ENCODE assay signal across 17 cellular contexts in genomic region chr20:24986436-24987015, GRCh38. TPM values are rescaled to one million over a fixed set of nuclear protein-coding genes. Genes with fewer than 3 reads are reported as not detected.
A peak's percentile ranks its signal among the peaks of the same experiment; 100 is the strongest.
DNase-seq lines count a peak whose midpoint lies in the region; ATAC-seq and TF ChIP-seq lines count a peak whose summit lies in the region.
"Had no signal": no experiment of that assay in that cellular context is flagged by ENCODE, and none has a peak within 500 bp of the region (broad histone marks: within the 10 kb centered on the region; RNA-seq: fewer than 3 reads in every experiment).

No MANE protein-coding gene starts in this region.

- H3K27me3 ChIP-seq in liver (ENCODE audit: control insufficient read depth in 4 of 4, insufficient read depth in 4 of 4, low read length in 3 of 4) (no peaks in the 10 kb centered on the region), foreskin keratinocyte (no peaks in the 10 kb centered on the region)
- H3K27me3 ChIP-seq: adrenal gland had no signal

- H3K27ac ChIP-seq in liver (ENCODE audit: low read depth in 1 of 2, low read length in 2 of 2), result peak overlapping the region; percentile 45 to 93
- no peak overlapping the region for H3K27ac ChIP-seq in foreskin keratinocyte
- H3K27ac ChIP-seq: adrenal gland had no signal

- 71% methylated on average over 7 of the region's 7 CpGs for WGBS in liver

- H3K4me1 Mint-ChIP-seq in type B pancreatic cell (ENCODE audit: unreplicated experiment), result peaks cover 16% of the 10 kb centered on the region

- TF ChIP-seq CTCF in liver (IDR thresholded peaks at IDR 0.05; ENCODE audit: low read depth, low read length, missing input control) (no peak), type B pancreatic cell (conservative IDR thresholded peaks at IDR 0.05) (no peak), foreskin keratinocyte (conservative IDR thresholded peaks at IDR 0.05) (no peak)

- no peak overlapping the region for H3K9ac ChIP-seq in liver (ENCODE audit: low read depth in 1 of 2, low read length in 2 of 2)

- no peak overlapping the region for H3K4me3 Mint-ChIP-seq in type B pancreatic cell

- peaks cover 16% of the 10 kb centered on the region for H3K36me3 Mint-ChIP-seq in type B pancreatic cell

- H3K4me3 ChIP-seq in liver (ENCODE audit: low read depth in 1 of 3, low read length in 3 of 3), result no peak overlapping the region
- H3K4me3 ChIP-seq: adrenal gland had no signal

- DNase-seq in cardiac septum (ENCODE audit: low spot score) (peak; percentile 38), Right ventricle myocardium superior (no peak), NCI-H69 (lab: John Stamatoyannopoulos, UW) (peak; percentile 68), type B pancreatic cell (ENCODE audit: extremely low spot score, unreplicated experiment) (peak; percentile 27), cerebellum (ENCODE audit: low spot score) (no peak), foreskin keratinocyte (no peak), DMS153 treated with DMSO at 0.1 percent for 48 hours (lab: John Stamatoyannopoulos, UW; ENCODE audit: unreplicated experiment) (no peak)
- DNase-seq: activated T-cell treated with anti-CD3 and anti-CD28 coated beads for 4 hours, DMS53, hypothalamus, NCI-H2171 had no signal

- no peaks in the 10 kb centered on the region for H3K9me3 Mint-ChIP-seq in type B pancreatic cell

- no peak for TF ChIP-seq RAD21 in liver (IDR thresholded peaks at IDR 0.05)

- no peaks in the 10 kb centered on the region for H3K9me3 ChIP-seq in liver (ENCODE audit: control insufficient read depth in 4 of 4, low read length in 3 of 4)
- H3K9me3 ChIP-seq: adrenal gland had no signal

- H3K4me1 ChIP-seq in liver (ENCODE audit: control insufficient read depth in 4 of 4, insufficient read depth in 4 of 4, low read length in 3 of 4) (peaks cover 12 to 81% (median 64%) of the 10 kb centered on the region in 4 donors), foreskin keratinocyte (peaks cover 6% of the 10 kb centered on the region)

- intact Hi-C loops in cardiac septum (cut with DNase I), result no loop called here
- intact Hi-C loops in Right ventricle myocardium superior (cut with DNase I), result no loop called here

- H3K27ac Mint-ChIP-seq in type B pancreatic cell, result no peak overlapping the region
- H3K27ac Mint-ChIP-seq: nephron had no signal

- ATAC-seq in Right ventricle myocardium superior (ENCODE audit: poor library complexity), result no peak
- no peak for ATAC-seq in foreskin keratinocyte
- ATAC-seq: HCT116 had no signal

- H3K27me3 Mint-ChIP-seq in type B pancreatic cell, result no peaks in the 10 kb centered on the region

- peaks cover 0 to 10% (median 5%) of the 10 kb centered on the region in 4 donors for H3K36me3 ChIP-seq in liver (ENCODE audit: control insufficient read depth in 4 of 4, insufficient read depth in 3 of 4, low read depth in 1 of 4, low read length in 3 of 4)

TF ChIP-seq in liver, 16 proteins besides CTCF, POLR2A, EP300 and RAD21:
- TF ChIP-seq FOXA2 (IDR thresholded peaks at IDR 0.05) (no peak), ATF3 (IDR thresholded peaks at IDR 0.05) (no peak), RXRA (IDR thresholded peaks at IDR 0.05) (no peak), TAF1 (conservative IDR thresholded peaks at IDR 0.05) (no peak), NR2F2 (IDR thresholded peaks at IDR 0.05) (no peak)
- TF ChIP-seq, protein P1, sequence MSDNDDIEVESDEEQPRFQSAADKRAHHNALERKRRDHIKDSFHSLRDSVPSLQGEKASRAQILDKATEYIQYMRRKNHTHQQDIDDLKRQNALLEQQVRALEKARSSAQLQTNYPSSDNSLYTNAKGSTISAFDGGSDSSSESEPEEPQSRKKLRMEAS (IDR thresholded peaks at IDR 0.05), result no peak
- TF ChIP-seq, protein P2, sequence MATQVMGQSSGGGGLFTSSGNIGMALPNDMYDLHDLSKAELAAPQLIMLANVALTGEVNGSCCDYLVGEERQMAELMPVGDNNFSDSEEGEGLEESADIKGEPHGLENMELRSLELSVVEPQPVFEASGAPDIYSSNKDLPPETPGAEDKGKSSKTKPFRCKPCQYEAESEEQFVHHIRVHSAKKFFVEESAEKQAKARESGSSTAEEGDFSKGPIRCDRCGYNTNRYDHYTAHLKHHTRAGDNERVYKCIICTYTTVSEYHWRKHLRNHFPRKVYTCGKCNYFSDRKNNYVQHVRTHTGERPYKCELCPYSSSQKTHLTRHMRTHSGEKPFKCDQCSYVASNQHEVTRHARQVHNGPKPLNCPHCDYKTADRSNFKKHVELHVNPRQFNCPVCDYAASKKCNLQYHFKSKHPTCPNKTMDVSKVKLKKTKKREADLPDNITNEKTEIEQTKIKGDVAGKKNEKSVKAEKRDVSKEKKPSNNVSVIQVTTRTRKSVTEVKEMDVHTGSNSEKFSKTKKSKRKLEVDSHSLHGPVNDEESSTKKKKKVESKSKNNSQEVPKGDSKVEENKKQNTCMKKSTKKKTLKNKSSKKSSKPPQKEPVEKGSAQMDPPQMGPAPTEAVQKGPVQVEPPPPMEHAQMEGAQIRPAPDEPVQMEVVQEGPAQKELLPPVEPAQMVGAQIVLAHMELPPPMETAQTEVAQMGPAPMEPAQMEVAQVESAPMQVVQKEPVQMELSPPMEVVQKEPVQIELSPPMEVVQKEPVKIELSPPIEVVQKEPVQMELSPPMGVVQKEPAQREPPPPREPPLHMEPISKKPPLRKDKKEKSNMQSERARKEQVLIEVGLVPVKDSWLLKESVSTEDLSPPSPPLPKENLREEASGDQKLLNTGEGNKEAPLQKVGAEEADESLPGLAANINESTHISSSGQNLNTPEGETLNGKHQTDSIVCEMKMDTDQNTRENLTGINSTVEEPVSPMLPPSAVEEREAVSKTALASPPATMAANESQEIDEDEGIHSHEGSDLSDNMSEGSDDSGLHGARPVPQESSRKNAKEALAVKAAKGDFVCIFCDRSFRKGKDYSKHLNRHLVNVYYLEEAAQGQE (IDR thresholded peaks at IDR 0.05), result no peak
- TF ChIP-seq, protein P3, sequence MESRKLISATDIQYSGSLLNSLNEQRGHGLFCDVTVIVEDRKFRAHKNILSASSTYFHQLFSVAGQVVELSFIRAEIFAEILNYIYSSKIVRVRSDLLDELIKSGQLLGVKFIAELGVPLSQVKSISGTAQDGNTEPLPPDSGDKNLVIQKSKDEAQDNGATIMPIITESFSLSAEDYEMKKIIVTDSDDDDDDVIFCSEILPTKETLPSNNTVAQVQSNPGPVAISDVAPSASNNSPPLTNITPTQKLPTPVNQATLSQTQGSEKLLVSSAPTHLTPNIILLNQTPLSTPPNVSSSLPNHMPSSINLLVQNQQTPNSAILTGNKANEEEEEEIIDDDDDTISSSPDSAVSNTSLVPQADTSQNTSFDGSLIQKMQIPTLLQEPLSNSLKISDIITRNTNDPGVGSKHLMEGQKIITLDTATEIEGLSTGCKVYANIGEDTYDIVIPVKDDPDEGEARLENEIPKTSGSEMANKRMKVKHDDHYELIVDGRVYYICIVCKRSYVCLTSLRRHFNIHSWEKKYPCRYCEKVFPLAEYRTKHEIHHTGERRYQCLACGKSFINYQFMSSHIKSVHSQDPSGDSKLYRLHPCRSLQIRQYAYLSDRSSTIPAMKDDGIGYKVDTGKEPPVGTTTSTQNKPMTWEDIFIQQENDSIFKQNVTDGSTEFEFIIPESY (IDR thresholded peaks at IDR 0.05), result no peak

RNA-seq across cellular contexts. Expression of gene APMAP, which starts 6.0 kb away (rescaled TPM):
- total RNA-seq in cardiac septum (28.2 TPM), Right ventricle myocardium superior (23.2 TPM), liver (100 to 1,000 TPM; 132 to 378 TPM), type B pancreatic cell (ENCODE audit: low replicate concordance) (71.6 and 72.8 TPM in 2 replicates), cerebellum (49.2 TPM), foreskin keratinocyte (67.8 and 70.8 TPM in 2 replicates)
- polyA plus RNA-seq in liver (100 to 1,000 TPM; 210 to 257 TPM), foreskin keratinocyte (62.4 and 67.2 TPM in 2 replicates)

RNA-seq across cellular contexts. Expression of gene CST7, which starts 37.5 kb away (rescaled TPM):
- total RNA-seq in cardiac septum (1.6 TPM), Right ventricle myocardium superior (0.48 TPM), liver (10 to 100 TPM in 1 of 2 donors, 1 to 10 TPM in 1; 1.8 to 15.1 TPM), type B pancreatic cell (ENCODE audit: low replicate concordance) (not detected in 2 replicates), cerebellum (not detected), foreskin keratinocyte (not detected in 2 replicates)
- polyA plus RNA-seq in liver (1 to 10 TPM; 1.5 to 3.7 TPM), foreskin keratinocyte (not detected in 2 replicates)
- total RNA-seq: fibroblast of lung had no signal
- polyA plus RNA-seq: AG04450, fibroblast of lung had no signal

Comparison
In these comparisons a context has a peak if more than half of its experiments do, and no peak if none do; other contexts are left out.
1. DNase-seq: peak in cardiac septum (single experiment), NCI-H69 (single experiment) and type B pancreatic cell (single experiment); none in Right ventricle myocardium superior (single experiment), cerebellum (single experiment), foreskin keratinocyte (0 of 2) and DMS153 treated with DMSO at 0.1 percent for 48 hours (single experiment).